In the genomic region with DNA sequence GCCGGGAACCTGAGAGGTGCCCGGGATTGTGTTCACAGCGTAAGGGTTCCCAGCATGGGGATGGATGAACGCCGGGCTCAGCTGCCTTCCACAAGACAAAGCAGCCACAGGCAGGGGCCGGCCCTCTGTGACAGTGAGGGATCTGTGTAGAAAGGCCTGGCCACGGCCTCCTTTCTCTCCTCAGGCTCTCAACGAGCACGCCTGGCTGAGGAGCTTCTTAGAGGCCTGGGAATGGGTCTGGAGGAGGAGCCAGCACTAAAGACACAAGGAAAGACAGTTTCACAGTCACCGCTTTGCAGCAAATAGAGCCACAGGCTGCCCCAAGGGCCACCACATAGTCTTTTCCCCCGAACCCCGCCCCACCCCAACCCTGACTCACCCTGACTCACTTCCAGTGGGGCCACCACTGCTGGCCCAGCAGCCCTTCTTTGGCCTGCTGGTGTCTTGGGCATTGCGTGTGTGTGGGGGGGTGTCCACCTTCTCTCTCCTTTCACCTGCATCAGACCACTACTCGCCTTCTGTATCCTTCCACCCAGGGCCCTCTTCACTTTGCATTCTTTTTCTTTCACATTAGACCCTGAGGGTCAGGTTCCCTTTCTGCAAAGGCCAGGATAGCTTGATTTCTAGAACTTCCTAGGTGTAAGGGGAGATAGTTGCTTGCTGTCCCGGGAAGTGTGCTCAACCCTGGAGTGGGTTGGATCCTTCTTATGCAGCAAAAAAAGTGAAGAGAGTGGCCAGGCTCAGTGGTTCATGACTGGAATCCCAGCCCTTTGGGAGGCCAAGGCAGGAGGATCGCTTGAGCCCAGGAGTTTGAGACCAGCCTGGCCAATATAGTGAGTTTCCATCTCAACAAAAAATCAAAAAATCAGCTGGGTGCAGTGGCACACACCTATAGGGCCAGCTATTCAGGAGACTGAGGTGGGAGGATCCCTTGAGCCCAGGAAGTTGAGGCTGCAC, we compare ENCODE assay signal across 9 cellular contexts. TPM values are rescaled to one million over a fixed set of nuclear protein-coding genes. Genes with fewer than 3 reads are reported as not detected.
DNase-seq lines count a peak whose midpoint lies in the region; ATAC-seq, FAIRE-seq and TF ChIP-seq lines count a peak whose summit lies in the region.
"Had no signal": no experiment of that assay in that cellular context is flagged by ENCODE, and none has a peak within 500 bp of the region (broad histone marks: within the 10 kb centered on the region; RNA-seq: fewer than 3 reads in every experiment).

No MANE protein-coding gene starts in this region.

- no peak overlapping the region for H3K27ac ChIP-seq in esophagus squamous epithelium

- no peak for FAIRE-seq in urothelium cell line (lab: Jason Lieb, UNC)

- TF ChIP-seq POLR2A in esophagus squamous epithelium (IDR thresholded peaks at IDR 0.05), result no peak

- H3K9me3 ChIP-seq in esophagus squamous epithelium, result no peaks in the 10 kb centered on the region

- ATAC-seq in Right ventricle myocardium superior (ENCODE audit: poor library complexity) (no peak), left ventricle myocardium superior (no peak), sciatic nerve (no peak)

- H3K4me1 ChIP-seq in esophagus squamous epithelium, result peaks cover 23 to 40% (median 25%) of the 10 kb centered on the region in 3 donors

- TF ChIP-seq CTCF in esophagus squamous epithelium (IDR thresholded peaks at IDR 0.05), result no peak

- peak; percentile 33 for DNase-seq in Right ventricle myocardium superior
- no peak for DNase-seq in left ventricle myocardium superior
- DNase-seq in SW480 (ENCODE audit: low spot score), result peak; percentile 95
- DNase-seq in head of caudate nucleus, result peak in 23 of 42 donors; percentile 26 to 70 (median 55)
- DNase-seq in urothelium cell line (ENCODE audit: low spot score), result peak; percentile 95
- no peak for DNase-seq in NCI-H187 treated with DMSO at 0.1 percent for 48 hours (lab: John Stamatoyannopoulos, UW)
- DNase-seq in sciatic nerve (ENCODE audit: low spot score), result no peak
- DNase-seq in esophagus squamous epithelium (lab: John Stamatoyannopoulos, UW), result no peak
- DNase-seq: DND-41 had no signal

- intact Hi-C loops in Right ventricle myocardium superior (cut with DNase I), result no loop called here
- intact Hi-C loops in left ventricle myocardium superior (cut with micrococcal nuclease), result no loop called here
- intact Hi-C loops in head of caudate nucleus (cut with DNase I), result no loop called here
- intact Hi-C loops in sciatic nerve (cut with DNase I), result no loop called here
- intact Hi-C loops in esophagus squamous epithelium (cut with DNase I), result no loop called here

- no peaks in the 10 kb centered on the region for H3K36me3 ChIP-seq in esophagus squamous epithelium

- H3K27me3 ChIP-seq in esophagus squamous epithelium, result peaks cover 0 to 2% (median 0%) of the 10 kb centered on the region in 4 donors

- H3K4me3 ChIP-seq in esophagus squamous epithelium, result no peak overlapping the region

- 71 to 73% methylated on average over 4 to 12 of the region's 16 CpGs for WGBS in esophagus squamous epithelium, 2 donors

RNA-seq across cellular contexts. Expression of a gene that starts 19.3 kb away (rescaled TPM):
- 34.3 TPM for total RNA-seq in Right ventricle myocardium superior
- 40.5 TPM for total RNA-seq in left ventricle myocardium superior
- 31.7 TPM for total RNA-seq in sciatic nerve
- 10 to 100 TPM; 13.2 to 26.4 (median 20.5) TPM for total RNA-seq in esophagus squamous epithelium

Comparison
In these comparisons a context has a peak if more than half of its experiments do, and no peak if none do; other contexts are left out.
1. DNase-seq: peak in Right ventricle myocardium superior (single experiment), SW480 (single experiment), head of caudate nucleus (23 of 42) and urothelium cell line (single experiment); none in left ventricle myocardium superior (single experiment), NCI-H187 treated with DMSO at 0.1 percent for 48 hours (single experiment), sciatic nerve (single experiment) and esophagus squamous epithelium (single experiment).